8 cellular contexts compared by ENCODE assay signal in the genomic region with DNA sequence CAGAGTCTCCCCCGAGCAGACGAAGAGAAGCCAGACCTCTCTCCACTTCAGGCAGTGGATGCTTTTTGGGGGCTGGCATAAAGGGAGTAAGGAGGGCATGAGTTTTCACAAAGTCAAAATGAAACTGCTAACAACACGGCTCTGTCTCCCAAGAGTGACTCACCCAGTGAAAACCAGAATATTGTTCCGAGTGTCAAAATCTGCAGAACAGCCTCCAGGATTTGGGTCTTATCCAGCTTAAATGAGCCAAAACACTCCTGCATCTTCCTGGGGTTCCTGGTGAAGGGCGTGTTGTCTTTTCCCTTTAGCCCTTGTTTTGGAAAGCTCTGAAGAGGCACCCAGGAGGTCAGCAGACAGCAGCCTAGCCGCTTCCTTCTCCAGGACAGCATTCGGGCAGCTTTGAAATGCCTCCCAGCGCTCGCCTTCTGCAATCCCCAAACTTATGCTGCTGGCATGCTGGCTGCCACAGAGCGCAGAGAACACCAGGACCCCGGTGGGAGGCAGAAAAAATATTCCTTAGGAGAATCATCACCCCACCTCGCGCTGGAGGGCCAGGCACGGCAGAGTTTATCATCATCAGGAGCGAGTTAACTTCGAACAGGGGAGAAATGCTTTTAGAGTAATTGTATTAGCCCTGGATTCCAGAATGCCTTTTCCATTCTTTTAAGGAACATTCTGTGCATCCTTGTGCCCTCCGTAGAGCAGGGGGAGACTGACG.
DNase-seq lines count a peak whose midpoint lies in the region; ATAC-seq and TF ChIP-seq lines count a peak whose summit lies in the region.

No MANE protein-coding gene starts in this region.

- intact Hi-C loops in mammary epithelial cell (cut with micrococcal nuclease) (loop anchor here (5.0 kb wide), 1 partner anchor 82 kb away; no protein-coding TSS in a partner anchor), lower lobe of right lung (cut with DNase I) (no loop called here)

- H3K27me3 ChIP-seq in mammary epithelial cell (ENCODE audit: insufficient read depth, low read length) (no peaks in the 10 kb centered on the region), lower lobe of right lung (ENCODE audit: low read depth) (no peaks in the 10 kb centered on the region)

- H3K36me3 ChIP-seq in mammary epithelial cell (ENCODE audit: insufficient read depth, low read length) (no peaks in the 10 kb centered on the region), lower lobe of right lung (no peaks in the 10 kb centered on the region)

- H3K4me1 ChIP-seq in mammary epithelial cell (ENCODE audit: insufficient read depth, low read length) (peaks cover 55% of the 10 kb centered on the region), lower lobe of right lung (peaks cover 78% of the 10 kb centered on the region)

- H3K27ac ChIP-seq in mammary epithelial cell (ENCODE audit: insufficient read depth, low read depth, low read length) (peak overlapping the region; percentile 45), lower lobe of right lung (peak overlapping the region; percentile 68)

- in situ Hi-C loops in mammary epithelial cell (cut with MboI; ENCODE audit: low sequenced_read_pairs in 2 of 2), result loop anchor here in 1 of 2 donors (10.0 kb wide), 1 partner anchor 80 kb away; no protein-coding TSS in a partner anchor

- no peaks in the 10 kb centered on the region for H4K20me1 ChIP-seq in mammary epithelial cell (ENCODE audit: insufficient read depth, low read length)

- no peaks in the 10 kb centered on the region for H3K36me3 Mint-ChIP-seq in activated T-cell treated with anti-CD3 and anti-CD28 coated beads, Interleukin-2, amount 50 U/mL, for 4 hours (ENCODE audit: insufficient read depth)
- H3K36me3 Mint-ChIP-seq in type B pancreatic cell, result peaks cover 3% of the 10 kb centered on the region

- no peaks in the 10 kb centered on the region for H3K9me3 ChIP-seq in mammary epithelial cell (replicated peaks; ENCODE audit: insufficient read depth, low read length)
- no peaks in the 10 kb centered on the region for H3K9me3 ChIP-seq in lower lobe of right lung

- CTCF ChIA-PET in mammary epithelial cell (lab: Charles Lee; ENCODE audit: low non-redundant PET), result no interaction called here

- H3K79me2 ChIP-seq in mammary epithelial cell (ENCODE audit: insufficient read depth, low read length), result no peaks in the 10 kb centered on the region

- no peaks in the 10 kb centered on the region for H3K9me3 Mint-ChIP-seq in activated T-cell treated with anti-CD3 and anti-CD28 coated beads, Interleukin-2, amount 50 U/mL, for 4 hours
- H3K9me3 Mint-ChIP-seq in type B pancreatic cell, result peaks cover 5% of the 10 kb centered on the region

- 3% methylated on average over 18 of the region's 18 CpGs for WGBS in mammary epithelial cell (ENCODE audit: low coverage, missing lambda C conversion rate)

- H3K4me3 Mint-ChIP-seq in activated T-cell treated with anti-CD3 and anti-CD28 coated beads, Interleukin-2, amount 50 U/mL, for 4 hours, result no peak overlapping the region
- peak overlapping the region; percentile 54 for H3K4me3 Mint-ChIP-seq in type B pancreatic cell

- H3K27ac Mint-ChIP-seq in type B pancreatic cell, result peak overlapping the region; percentile 99

- dilution Hi-C loops in mammary epithelial cell (cut with HindIII; ENCODE audit: low sequenced_read_pairs), result loop anchor here (5.0 to 10.0 kb wide), 6 partner anchors 47 to 173 kb away; no protein-coding TSS in a partner anchor

- peak overlapping the region; percentile 30 for H3K9ac ChIP-seq in mammary epithelial cell (ENCODE audit: insufficient read depth, low read length)

- H3K4me3 ChIP-seq in mammary epithelial cell (replicated peaks in 1 of 3; ENCODE audit: insufficient read depth in 1 of 3, low read depth in 2 of 3, low read length in 3 of 3) (peak overlapping the region; percentile 14 to 40 (median 17)), lower lobe of right lung (peak overlapping the region; percentile 17)

- BruUV-seq in mammary epithelial cell (replicated peaks; lab: Mats Ljungman, UMichigan), result no TSS peak

- H3K27me3 Mint-ChIP-seq in activated T-cell treated with anti-CD3 and anti-CD28 coated beads, Interleukin-2, amount 50 U/mL, for 4 hours (ENCODE audit: low read depth), result no peaks in the 10 kb centered on the region
- no peaks in the 10 kb centered on the region for H3K27me3 Mint-ChIP-seq in type B pancreatic cell

- peak; percentile 69 to 72 for ATAC-seq in activated T-cell treated with anti-CD3 and anti-CD28 coated beads, Interleukin-2, amount 50 U/mL, for 4 hours
- peak in 1 of 2 donors; percentile 28 for ATAC-seq in lower lobe of right lung
- ATAC-seq in HG02852 (IDR thresholded peaks at IDR 0.05; ENCODE audit: unreplicated experiment), result no peak

- peak overlapping the region; percentile 79 for H3K4me2 ChIP-seq in mammary epithelial cell (ENCODE audit: insufficient read depth, low read depth, low read length)

- DNase-seq in activated T-cell treated with anti-CD3 and anti-CD28 coated beads, Interleukin-2, amount 50 U/mL, for 4 hours, result no peak
- no peak for DNase-seq in activated T-cell treated with anti-CD3 and anti-CD28 coated beads for 4 hours
- peak; percentile 67 for DNase-seq in mammary epithelial cell
- DNase-seq in lower lobe of right lung, result no peak
- no peak for DNase-seq in type B pancreatic cell (ENCODE audit: extremely low spot score, unreplicated experiment)
- no peak for DNase-seq in H4 (ENCODE audit: low spot score)
- no peak for DNase-seq in KG1 (lab: John Stamatoyannopoulos, UW)

- H3K4me1 Mint-ChIP-seq in activated T-cell treated with anti-CD3 and anti-CD28 coated beads, Interleukin-2, amount 50 U/mL, for 4 hours (ENCODE audit: low read depth), result peaks cover 19% of the 10 kb centered on the region
- H3K4me1 Mint-ChIP-seq in type B pancreatic cell (ENCODE audit: unreplicated experiment), result peaks cover 75% of the 10 kb centered on the region

- TF ChIP-seq CTCF in mammary epithelial cell (conservative IDR thresholded peaks at IDR 0.05 in 1 of 2, IDR thresholded peaks at IDR 0.05 in 1 of 2; ENCODE audit: extremely low read depth in 1 of 2, insufficient read depth in 1 of 2, low read depth in 1 of 2, low read length in 2 of 2), result no peak
- TF ChIP-seq CTCF in lower lobe of right lung (IDR thresholded peaks at IDR 0.05), result no peak
- TF ChIP-seq CTCF in type B pancreatic cell (conservative IDR thresholded peaks at IDR 0.05), result no peak

- peak overlapping the region; percentile 66 for H2AFZ ChIP-seq in mammary epithelial cell (ENCODE audit: low read depth, low read length)
